In genomic region chr4:113762061-113762850, GRCh38 we compare ENCODE assay signal across 1 cellular context.
TF ChIP-seq lines count a peak whose summit lies in the region.

No MANE protein-coding gene starts in this region.

TF ChIP-seq in HepG2, 621 proteins besides CTCF, POLR2A, EP300 and RAD21 (continued from another document and continues in another):
- TF ChIP-seq, protein P1, sequence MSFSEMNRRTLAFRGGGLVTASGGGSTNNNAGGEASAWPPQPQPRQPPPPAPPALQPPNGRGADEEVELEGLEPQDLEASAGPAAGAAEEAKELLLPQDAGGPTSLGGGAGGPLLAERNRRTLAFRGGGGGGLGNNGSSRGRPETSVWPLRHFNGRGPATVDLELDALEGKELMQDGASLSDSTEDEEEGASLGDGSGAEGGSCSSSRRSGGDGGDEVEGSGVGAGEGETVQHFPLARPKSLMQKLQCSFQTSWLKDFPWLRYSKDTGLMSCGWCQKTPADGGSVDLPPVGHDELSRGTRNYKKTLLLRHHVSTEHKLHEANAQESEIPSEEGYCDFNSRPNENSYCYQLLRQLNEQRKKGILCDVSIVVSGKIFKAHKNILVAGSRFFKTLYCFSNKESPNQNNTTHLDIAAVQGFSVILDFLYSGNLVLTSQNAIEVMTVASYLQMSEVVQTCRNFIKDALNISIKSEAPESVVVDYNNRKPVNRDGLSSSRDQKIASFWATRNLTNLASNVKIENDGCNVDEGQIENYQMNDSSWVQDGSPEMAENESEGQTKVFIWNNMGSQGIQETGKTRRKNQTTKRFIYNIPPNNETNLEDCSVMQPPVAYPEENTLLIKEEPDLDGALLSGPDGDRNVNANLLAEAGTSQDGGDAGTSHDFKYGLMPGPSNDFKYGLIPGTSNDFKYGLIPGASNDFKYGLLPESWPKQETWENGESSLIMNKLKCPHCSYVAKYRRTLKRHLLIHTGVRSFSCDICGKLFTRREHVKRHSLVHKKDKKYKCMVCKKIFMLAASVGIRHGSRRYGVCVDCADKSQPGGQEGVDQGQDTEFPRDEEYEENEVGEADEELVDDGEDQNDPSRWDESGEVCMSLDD (CRISPR knock-in tag; IDR thresholded peaks at IDR 0.05; ENCODE audit: borderline replicate concordance): peak; percentile 40; the same call in 1 of the 2 replicates
- peak; percentile 94 for TF ChIP-seq ATF1 (CRISPR knock-in tag; IDR thresholded peaks at IDR 0.05)
- TF ChIP-seq ZNF264 (CRISPR knock-in tag; IDR thresholded peaks at IDR 0.05): peak; percentile 18; the same call in 1 of the 2 replicates
- TF ChIP-seq TARDBP (CRISPR knock-in tag; IDR thresholded peaks at IDR 0.05): peak; percentile 84
- no peak for TF ChIP-seq RFXANK (CRISPR knock-in tag; IDR thresholded peaks at IDR 0.05)
- peak; percentile 99 for TF ChIP-seq CREB1 (IDR thresholded peaks at IDR 0.05)
- peak; percentile 97 for TF ChIP-seq CREB1 (CRISPR knock-in tag; IDR thresholded peaks at IDR 0.05)
- 0 out of 2 replicates have a peak, but pooled peaks have one; percentile 66 for TF ChIP-seq ZC3H13 (CRISPR knock-in tag; IDR thresholded peaks at IDR 0.05)
- peak in 1 of 2 experiments; percentile 34; a peak in 1 of 4 replicates for TF ChIP-seq MAFK (conservative IDR thresholded peaks at IDR 0.05 in 1 of 2, IDR thresholded peaks at IDR 0.05 in 1 of 2; ENCODE audit: low read length in 2 of 2)
- TF ChIP-seq LRRFIP1 (CRISPR knock-in tag; conservative IDR thresholded peaks at IDR 0.05): no peak
- TF ChIP-seq FOXM1 (CRISPR knock-in tag; IDR thresholded peaks at IDR 0.05): no peak
- peak; percentile 80 for TF ChIP-seq RBFOX2 (IDR thresholded peaks at IDR 0.05; ENCODE audit: low read depth, low read length)
- TF ChIP-seq GATAD1 (CRISPR knock-in tag; IDR thresholded peaks at IDR 0.05): peak; percentile 87
- TF ChIP-seq ZNF225 (CRISPR knock-in tag; IDR thresholded peaks at IDR 0.05): peak; percentile 75
- TF ChIP-seq ZNF710 (CRISPR knock-in tag; IDR thresholded peaks at IDR 0.05; ENCODE audit: borderline replicate concordance): peak; percentile 6; the same call in 1 of the 2 replicates
- TF ChIP-seq MAFF (IDR thresholded peaks at IDR 0.05; ENCODE audit: low read depth, low read length): 0 out of 2 replicates have a peak, but pooled peaks have one; percentile 37
- peak; percentile 92; the same call in 1 of the 2 replicates for TF ChIP-seq SRY (CRISPR knock-in tag; IDR thresholded peaks at IDR 0.05)
- 0 out of 2 replicates have a peak, but pooled peaks have one; percentile 79 for TF ChIP-seq ZNF20 (CRISPR knock-in tag; IDR thresholded peaks at IDR 0.05)
- TF ChIP-seq ZNF891 (CRISPR knock-in tag; IDR thresholded peaks at IDR 0.05): peak; percentile 71; the same call in 1 of the 2 replicates
- peak; percentile 44; the same call in 1 of the 2 replicates for TF ChIP-seq FOXA3 (CRISPR knock-in tag; IDR thresholded peaks at IDR 0.05)
- peak; percentile 15; the same call in 1 of the 2 replicates for TF ChIP-seq NCOA1 (CRISPR knock-in tag; IDR thresholded peaks at IDR 0.05)
- TF ChIP-seq TBX2 (CRISPR knock-in tag; IDR thresholded peaks at IDR 0.05; ENCODE audit: borderline replicate concordance): peak; percentile 85
- TF ChIP-seq ZNF564 (CRISPR knock-in tag; IDR thresholded peaks at IDR 0.05): no peak
- no peak for TF ChIP-seq GLI4 (CRISPR knock-in tag; IDR thresholded peaks at IDR 0.05; ENCODE audit: borderline replicate concordance)
- TF ChIP-seq ASH2L (IDR thresholded peaks at IDR 0.05; ENCODE audit: insufficient read length, low read depth, low read length): peak; percentile 70
- TF ChIP-seq, protein P2, sequence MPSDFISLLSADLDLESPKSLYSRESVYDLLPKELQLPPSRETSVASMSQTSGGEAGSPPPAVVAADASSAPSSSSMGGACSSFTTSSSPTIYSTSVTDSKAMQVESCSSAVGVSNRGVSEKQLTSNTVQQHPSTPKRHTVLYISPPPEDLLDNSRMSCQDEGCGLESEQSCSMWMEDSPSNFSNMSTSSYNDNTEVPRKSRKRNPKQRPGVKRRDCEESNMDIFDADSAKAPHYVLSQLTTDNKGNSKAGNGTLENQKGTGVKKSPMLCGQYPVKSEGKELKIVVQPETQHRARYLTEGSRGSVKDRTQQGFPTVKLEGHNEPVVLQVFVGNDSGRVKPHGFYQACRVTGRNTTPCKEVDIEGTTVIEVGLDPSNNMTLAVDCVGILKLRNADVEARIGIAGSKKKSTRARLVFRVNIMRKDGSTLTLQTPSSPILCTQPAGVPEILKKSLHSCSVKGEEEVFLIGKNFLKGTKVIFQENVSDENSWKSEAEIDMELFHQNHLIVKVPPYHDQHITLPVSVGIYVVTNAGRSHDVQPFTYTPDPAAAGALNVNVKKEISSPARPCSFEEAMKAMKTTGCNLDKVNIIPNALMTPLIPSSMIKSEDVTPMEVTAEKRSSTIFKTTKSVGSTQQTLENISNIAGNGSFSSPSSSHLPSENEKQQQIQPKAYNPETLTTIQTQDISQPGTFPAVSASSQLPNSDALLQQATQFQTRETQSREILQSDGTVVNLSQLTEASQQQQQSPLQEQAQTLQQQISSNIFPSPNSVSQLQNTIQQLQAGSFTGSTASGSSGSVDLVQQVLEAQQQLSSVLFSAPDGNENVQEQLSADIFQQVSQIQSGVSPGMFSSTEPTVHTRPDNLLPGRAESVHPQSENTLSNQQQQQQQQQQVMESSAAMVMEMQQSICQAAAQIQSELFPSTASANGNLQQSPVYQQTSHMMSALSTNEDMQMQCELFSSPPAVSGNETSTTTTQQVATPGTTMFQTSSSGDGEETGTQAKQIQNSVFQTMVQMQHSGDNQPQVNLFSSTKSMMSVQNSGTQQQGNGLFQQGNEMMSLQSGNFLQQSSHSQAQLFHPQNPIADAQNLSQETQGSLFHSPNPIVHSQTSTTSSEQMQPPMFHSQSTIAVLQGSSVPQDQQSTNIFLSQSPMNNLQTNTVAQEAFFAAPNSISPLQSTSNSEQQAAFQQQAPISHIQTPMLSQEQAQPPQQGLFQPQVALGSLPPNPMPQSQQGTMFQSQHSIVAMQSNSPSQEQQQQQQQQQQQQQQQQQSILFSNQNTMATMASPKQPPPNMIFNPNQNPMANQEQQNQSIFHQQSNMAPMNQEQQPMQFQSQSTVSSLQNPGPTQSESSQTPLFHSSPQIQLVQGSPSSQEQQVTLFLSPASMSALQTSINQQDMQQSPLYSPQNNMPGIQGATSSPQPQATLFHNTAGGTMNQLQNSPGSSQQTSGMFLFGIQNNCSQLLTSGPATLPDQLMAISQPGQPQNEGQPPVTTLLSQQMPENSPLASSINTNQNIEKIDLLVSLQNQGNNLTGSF (CRISPR knock-in tag; IDR thresholded peaks at IDR 0.05): no peak
- TF ChIP-seq EEA1 (CRISPR knock-in tag; IDR thresholded peaks at IDR 0.05; ENCODE audit: borderline replicate concordance): 0 out of 2 replicates have a peak, but pooled peaks have one; percentile 21
- TF ChIP-seq ZNF354B (CRISPR knock-in tag; IDR thresholded peaks at IDR 0.05): no peak
- TF ChIP-seq, protein P3, sequence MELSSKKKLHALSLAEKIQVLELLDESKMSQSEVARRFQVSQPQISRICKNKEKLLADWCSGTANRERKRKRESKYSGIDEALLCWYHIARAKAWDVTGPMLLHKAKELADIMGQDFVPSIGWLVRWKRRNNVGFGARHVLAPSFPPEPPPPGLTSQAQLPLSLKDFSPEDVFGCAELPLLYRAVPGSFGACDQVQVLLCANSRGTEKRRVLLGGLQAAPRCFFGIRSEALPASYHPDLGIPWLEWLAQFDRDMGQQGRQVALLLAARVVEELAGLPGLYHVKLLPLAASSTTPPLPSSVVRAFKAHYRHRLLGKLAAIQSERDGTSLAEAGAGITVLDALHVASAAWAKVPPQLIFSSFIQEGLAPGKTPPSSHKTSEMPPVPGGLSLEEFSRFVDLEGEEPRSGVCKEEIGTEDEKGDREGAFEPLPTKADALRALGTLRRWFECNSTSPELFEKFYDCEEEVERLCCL (CRISPR knock-in tag; IDR thresholded peaks at IDR 0.05; ENCODE audit: borderline replicate concordance): peak; percentile 55; the same call in 1 of the 2 replicates
- peak; percentile 56 for TF ChIP-seq MXD1 (CRISPR knock-in tag; IDR thresholded peaks at IDR 0.05)
- TF ChIP-seq, protein P4, sequence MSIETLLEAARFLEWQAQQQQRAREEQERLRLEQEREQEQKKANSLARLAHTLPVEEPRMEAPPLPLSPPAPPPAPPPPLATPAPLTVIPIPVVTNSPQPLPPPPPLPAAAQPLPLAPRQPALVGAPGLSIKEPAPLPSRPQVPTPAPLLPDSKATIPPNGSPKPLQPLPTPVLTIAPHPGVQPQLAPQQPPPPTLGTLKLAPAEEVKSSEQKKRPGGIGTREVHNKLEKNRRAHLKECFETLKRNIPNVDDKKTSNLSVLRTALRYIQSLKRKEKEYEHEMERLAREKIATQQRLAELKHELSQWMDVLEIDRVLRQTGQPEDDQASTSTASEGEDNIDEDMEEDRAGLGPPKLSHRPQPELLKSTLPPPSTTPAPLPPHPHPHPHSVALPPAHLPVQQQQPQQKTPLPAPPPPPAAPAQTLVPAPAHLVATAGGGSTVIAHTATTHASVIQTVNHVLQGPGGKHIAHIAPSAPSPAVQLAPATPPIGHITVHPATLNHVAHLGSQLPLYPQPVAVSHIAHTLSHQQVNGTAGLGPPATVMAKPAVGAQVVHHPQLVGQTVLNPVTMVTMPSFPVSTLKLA (IDR thresholded peaks at IDR 0.05): peak; percentile 53; the same call in 1 of the 2 replicates
- TF ChIP-seq ZNF530 (CRISPR knock-in tag; IDR thresholded peaks at IDR 0.05; ENCODE audit: low read depth): no peak
- no peak for TF ChIP-seq ZNF496 (CRISPR knock-in tag; IDR thresholded peaks at IDR 0.05; ENCODE audit: insufficient replicate concordance)
- peak; percentile 50 for TF ChIP-seq SNAPC2 (CRISPR knock-in tag; IDR thresholded peaks at IDR 0.05)
- peak; percentile 98 for TF ChIP-seq POLR2AphosphoS5 (IDR thresholded peaks at IDR 0.05; ENCODE audit: low read depth, low read length)
- TF ChIP-seq AHR (CRISPR knock-in tag; IDR thresholded peaks at IDR 0.05): peak; percentile 68; the same call in 1 of the 2 replicates
- TF ChIP-seq, protein P5, sequence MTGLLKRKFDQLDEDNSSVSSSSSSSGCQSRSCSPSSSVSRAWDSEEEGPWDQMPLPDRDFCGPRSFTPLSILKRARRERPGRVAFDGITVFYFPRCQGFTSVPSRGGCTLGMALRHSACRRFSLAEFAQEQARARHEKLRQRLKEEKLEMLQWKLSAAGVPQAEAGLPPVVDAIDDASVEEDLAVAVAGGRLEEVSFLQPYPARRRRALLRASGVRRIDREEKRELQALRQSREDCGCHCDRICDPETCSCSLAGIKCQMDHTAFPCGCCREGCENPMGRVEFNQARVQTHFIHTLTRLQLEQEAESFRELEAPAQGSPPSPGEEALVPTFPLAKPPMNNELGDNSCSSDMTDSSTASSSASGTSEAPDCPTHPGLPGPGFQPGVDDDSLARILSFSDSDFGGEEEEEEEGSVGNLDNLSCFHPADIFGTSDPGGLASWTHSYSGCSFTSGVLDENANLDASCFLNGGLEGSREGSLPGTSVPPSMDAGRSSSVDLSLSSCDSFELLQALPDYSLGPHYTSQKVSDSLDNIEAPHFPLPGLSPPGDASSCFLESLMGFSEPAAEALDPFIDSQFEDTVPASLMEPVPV (CRISPR knock-in tag; IDR thresholded peaks at IDR 0.05): 0 out of 2 replicates have a peak, but pooled peaks have one; percentile 49
- 0 out of 2 replicates have a peak, but pooled peaks have one; percentile 20 for TF ChIP-seq RCOR2 (CRISPR knock-in tag; IDR thresholded peaks at IDR 0.05)
- no peak for TF ChIP-seq ZNF383 (CRISPR knock-in tag; IDR thresholded peaks at IDR 0.05; ENCODE audit: borderline replicate concordance)
- TF ChIP-seq SKI (IDR thresholded peaks at IDR 0.05; ENCODE audit: partially characterized antibody): peak; percentile 94
- no peak for TF ChIP-seq SP2 (CRISPR knock-in tag; IDR thresholded peaks at IDR 0.05)
- peak; percentile 45; the same call in 1 of the 2 replicates for TF ChIP-seq ZNF580 (CRISPR knock-in tag; IDR thresholded peaks at IDR 0.05; ENCODE audit: borderline replicate concordance, low read depth)
- peak; percentile 55; the same call in 1 of the 2 replicates for TF ChIP-seq ZNF790 (CRISPR knock-in tag; IDR thresholded peaks at IDR 0.05; ENCODE audit: borderline replicate concordance)
